In genomic region chr1:77412794-77413530, GRCh38 we compare ENCODE assay signal across 10 cellular contexts.
DNase-seq lines count a peak whose midpoint lies in the region; ATAC-seq lines count a peak whose summit lies in the region.
"Had no signal": no experiment of that assay in that cellular context is flagged by ENCODE, and none has a peak within 500 bp of the region (broad histone marks: within the 10 kb centered on the region; RNA-seq: fewer than 3 reads in every experiment).

No MANE protein-coding gene starts in this region.

- H3K18ac ChIP-seq in neuronal stem cell (ENCODE audit: low read length): peak overlapping the region; percentile 8

- peaks cover 12% of the 10 kb centered on the region for H3K9me3 Mint-ChIP-seq in activated CD4-positive, alpha-beta T cell treated with anti-CD3 and anti-CD28 coated beads, Interleukin-2, amount 10 ng/mL, durations not matched to agents 7 days and 5 days
- H3K9me3 Mint-ChIP-seq in activated CD4-positive, alpha-beta T cell treated with anti-CD3 and anti-CD28 coated beads for 36 hours (ENCODE audit: low read depth): peaks cover 13% of the 10 kb centered on the region

- H3K4me1 ChIP-seq in neuronal stem cell (ENCODE audit: control insufficient read depth in 2 of 2, insufficient read depth in 1 of 2, low read depth in 1 of 2, low read length in 2 of 2): peaks cover 13 to 26% of the 10 kb centered on the region in 2 donors

- no peaks in the 10 kb centered on the region for H3K27me3 ChIP-seq in neuronal stem cell (ENCODE audit: control insufficient read depth in 3 of 3, insufficient read depth in 3 of 3, low read depth in 1 of 3, low read length in 3 of 3)

- H2BK5ac ChIP-seq in neuronal stem cell (ENCODE audit: low read length): no peak overlapping the region

- H2BK12ac ChIP-seq in neuronal stem cell (ENCODE audit: low read length): no peak overlapping the region

- no peaks in the 10 kb centered on the region for H3K27me3 Mint-ChIP-seq in activated CD4-positive, alpha-beta T cell treated with anti-CD3 and anti-CD28 coated beads, Interleukin-2, amount 10 ng/mL, durations not matched to agents 7 days and 5 days
- H3K27me3 Mint-ChIP-seq in activated CD4-positive, alpha-beta T cell treated with anti-CD3 and anti-CD28 coated beads for 36 hours: no peaks in the 10 kb centered on the region

- H3K36me3 ChIP-seq in neuronal stem cell (replicated peaks in 1 of 2; ENCODE audit: control insufficient read depth in 2 of 2, insufficient read depth in 2 of 2, low read length in 2 of 2): no peaks in the 10 kb centered on the region

- peaks cover 20% of the 10 kb centered on the region for H3K4me1 Mint-ChIP-seq in activated CD4-positive, alpha-beta T cell treated with anti-CD3 and anti-CD28 coated beads, Interleukin-2, amount 10 ng/mL, durations not matched to agents 7 days and 5 days
- peaks cover 22% of the 10 kb centered on the region for H3K4me1 Mint-ChIP-seq in activated CD4-positive, alpha-beta T cell treated with anti-CD3 and anti-CD28 coated beads for 36 hours

- no peak overlapping the region for H4K91ac ChIP-seq in neuronal stem cell (ENCODE audit: low read depth, low read length, poor library complexity)

- H3K36me3 Mint-ChIP-seq in activated CD4-positive, alpha-beta T cell treated with anti-CD3 and anti-CD28 coated beads, Interleukin-2, amount 10 ng/mL, durations not matched to agents 7 days and 5 days (ENCODE audit: low read depth): peaks cover 3% of the 10 kb centered on the region
- peaks cover 28% of the 10 kb centered on the region for H3K36me3 Mint-ChIP-seq in activated CD4-positive, alpha-beta T cell treated with anti-CD3 and anti-CD28 coated beads for 36 hours (ENCODE audit: low read depth)

- H3K23ac ChIP-seq in neuronal stem cell (ENCODE audit: low read depth, low read length, poor library complexity): no peak overlapping the region

- H3K27ac ChIP-seq in neuronal stem cell (replicated peaks; ENCODE audit: low read length): no peak overlapping the region

- CTCF ChIA-PET in activated CD4-positive, alpha-beta T cell treated with anti-CD3 and anti-CD28 coated beads, Interleukin-2, amount 10 ng/mL, durations not matched to agents 7 days and 5 days (lab: Charles Lee): interaction anchor here (0.8 kb wide), 1 partner anchor 28 kb away, joined by 3 read pairs; no protein-coding TSS in a partner anchor
- CTCF ChIA-PET in activated CD4-positive, alpha-beta T cell treated with anti-CD3 and anti-CD28 coated beads for 36 hours (lab: Charles Lee): no interaction called here

- H3K4me3 Mint-ChIP-seq in activated CD4-positive, alpha-beta T cell treated with anti-CD3 and anti-CD28 coated beads, Interleukin-2, amount 10 ng/mL, durations not matched to agents 7 days and 5 days: no peak overlapping the region
- H3K4me3 Mint-ChIP-seq in activated CD4-positive, alpha-beta T cell treated with anti-CD3 and anti-CD28 coated beads for 36 hours: no peak overlapping the region

- no peak overlapping the region for H2BK120ac ChIP-seq in neuronal stem cell (ENCODE audit: low read depth, low read length)

- peaks cover 0 to 9% of the 10 kb centered on the region in 2 donors for H3K9me3 ChIP-seq in neuronal stem cell (replicated peaks in 1 of 2; ENCODE audit: control insufficient read depth in 2 of 2, insufficient read depth in 1 of 2, low read depth in 1 of 2, low read length in 2 of 2)

- H3K27ac Mint-ChIP-seq in activated CD4-positive, alpha-beta T cell treated with anti-CD3 and anti-CD28 coated beads, Interleukin-2, amount 10 ng/mL, durations not matched to agents 7 days and 5 days: peak overlapping the region; percentile 7
- no peak overlapping the region for H3K27ac Mint-ChIP-seq in activated CD4-positive, alpha-beta T cell treated with anti-CD3 and anti-CD28 coated beads for 36 hours
- H3K27ac Mint-ChIP-seq: activated T-cell treated with anti-CD3 and anti-CD28 coated beads, Interleukin-2, amount 50 U/mL, for 72 hours had no signal

- no CpG with 5 or more reads among the region's 8 CpGs for WGBS in neuronal stem cell (ENCODE audit: extremely low coverage in 2 of 2, insufficient read length in 2 of 2, insufficient replicate concordance in 1 of 2), 2 donors

- no peak overlapping the region for H3K4me3 ChIP-seq in neuronal stem cell (ENCODE audit: low read length in 2 of 2)

- H2BK15ac ChIP-seq in neuronal stem cell (ENCODE audit: low read length): no peak overlapping the region

- no peak overlapping the region for H3K9ac ChIP-seq in neuronal stem cell (ENCODE audit: low read depth, low read length, poor library complexity)

- H3K79me1 ChIP-seq in neuronal stem cell (ENCODE audit: low read depth, low read length): no peaks in the 10 kb centered on the region

- H4K8ac ChIP-seq in neuronal stem cell (ENCODE audit: low read depth, low read length): no peak overlapping the region

- DNase-seq in activated CD4-positive, alpha-beta T cell treated with anti-CD3 and anti-CD28 coated beads, Interleukin-2, amount 10 ng/mL, durations not matched to agents 7 days and 5 days: no peak
- DNase-seq in activated CD4-positive, alpha-beta T cell treated with anti-CD3 and anti-CD28 coated beads for 36 hours: no peak
- DNase-seq in NCI-H146 treated with DMSO at 0.1 percent for 48 hours (lab: John Stamatoyannopoulos, UW; ENCODE audit: unreplicated experiment): peak; percentile 49
- peak; percentile 24 for DNase-seq in neuronal stem cell (ENCODE audit: low spot score)
- DNase-seq in SKM-1 treated with dmso at 0.1 percent for 144 hours (lab: John Stamatoyannopoulos, UW; ENCODE audit: unreplicated experiment): no peak
- no peak for DNase-seq in mucosa of gallbladder (ENCODE audit: low spot score)
- DNase-seq: activated T-cell treated with anti-CD3 and anti-CD28 coated beads, Interleukin-2, amount 50 U/mL, for 72 hours; RPMI8226 had no signal

- peak overlapping the region; percentile 39 for H2AFZ ChIP-seq in neuronal stem cell (ENCODE audit: low read length)

- intact Hi-C loops in activated CD4-positive, alpha-beta T cell treated with anti-CD3 and anti-CD28 coated beads for 36 hours (cut with DNase I, micrococcal nuclease): no loop called here

- no peak overlapping the region for H3K4me2 ChIP-seq in neuronal stem cell (ENCODE audit: insufficient read depth, low read length, poor library complexity, severe bottlenecking)

- ATAC-seq in activated CD4-positive, alpha-beta T cell treated with anti-CD3 and anti-CD28 coated beads for 36 hours: no peak
- ATAC-seq in HG02870 (IDR thresholded peaks at IDR 0.05; ENCODE audit: unreplicated experiment): peak; percentile 46
- ATAC-seq in HG03439 (IDR thresholded peaks at IDR 0.05; ENCODE audit: unreplicated experiment): no peak
- ATAC-seq: activated T-cell treated with anti-CD3 and anti-CD28 coated beads, Interleukin-2, amount 50 U/mL, for 72 hours had no signal

- no peak overlapping the region for H2AK5ac ChIP-seq in neuronal stem cell (ENCODE audit: low read depth, low read length)

- H3K14ac ChIP-seq in neuronal stem cell (ENCODE audit: low read length): no peak overlapping the region

- H3K4ac ChIP-seq in neuronal stem cell (ENCODE audit: low read length): no peak overlapping the region

- POLR2A ChIA-PET in activated CD4-positive, alpha-beta T cell treated with anti-CD3 and anti-CD28 coated beads, Interleukin-2, amount 10 ng/mL, durations not matched to agents 7 days and 5 days (lab: Charles Lee): no interaction called here
- POLR2A ChIA-PET in activated CD4-positive, alpha-beta T cell treated with anti-CD3 and anti-CD28 coated beads for 36 hours (lab: Charles Lee): no interaction called here

Comparison
In these comparisons a context has a peak if more than half of its experiments do, and no peak if none do; other contexts are left out.
1. DNase-seq: peak in NCI-H146 treated with DMSO at 0.1 percent for 48 hours (single experiment) and neuronal stem cell (single experiment); none in activated CD4-positive, alpha-beta T cell treated with anti-CD3 and anti-CD28 coated beads, Interleukin-2, amount 10 ng/mL, durations not matched to agents 7 days and 5 days (single experiment), activated CD4-positive, alpha-beta T cell treated with anti-CD3 and anti-CD28 coated beads for 36 hours (single experiment), SKM-1 treated with dmso at 0.1 percent for 144 hours (single experiment) and mucosa of gallbladder (single experiment).